ENCODE assay signal across 17 cellular contexts in the genomic region with DNA sequence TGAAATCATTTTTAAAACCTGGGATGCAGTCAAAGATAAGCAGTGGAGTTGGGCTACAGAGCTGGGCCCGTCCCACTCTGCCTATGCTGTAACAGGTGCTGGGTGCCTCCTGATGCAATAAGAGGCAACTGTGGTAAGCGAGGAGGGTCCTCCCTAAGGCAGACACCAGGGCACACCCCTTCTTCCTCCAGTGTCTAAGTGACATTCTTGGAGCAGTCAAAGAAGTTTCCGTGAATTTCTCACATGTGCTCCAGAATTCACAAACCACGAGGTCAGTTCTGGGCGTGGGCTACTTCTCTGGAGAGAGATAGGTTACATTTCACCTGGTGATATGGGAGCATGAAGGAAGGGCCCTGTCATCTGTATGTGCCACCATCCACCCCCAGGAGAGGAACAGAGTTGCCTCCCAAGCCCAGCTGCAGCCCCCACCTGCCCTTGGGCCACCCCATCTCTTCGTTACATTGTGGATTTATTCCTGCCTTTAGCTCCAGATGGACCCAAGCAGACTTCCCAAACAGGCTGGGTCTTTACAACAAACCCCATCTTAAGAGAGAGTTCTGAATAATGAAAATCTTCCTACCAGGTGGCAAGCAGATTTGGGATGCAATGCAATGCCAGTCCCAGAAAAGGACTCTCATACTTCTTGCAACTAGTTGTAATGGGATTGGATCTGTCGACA.
"Had no signal": no experiment of that assay in that cellular context is flagged by ENCODE, and none has a peak within 500 bp of the region (broad histone marks: within the 10 kb centered on the region; RNA-seq: fewer than 3 reads in every experiment).

No MANE protein-coding gene starts in this region.

- H3K27me3 ChIP-seq: body of pancreas, gastrocnemius medialis, ovary, sigmoid colon, thyroid gland had no signal

- H3K27ac ChIP-seq: body of pancreas, gastrocnemius medialis, ovary, thyroid gland had no signal

- H3K4me1 ChIP-seq: sigmoid colon had no signal

- H3K9me3 ChIP-seq: body of pancreas, gastrocnemius medialis, ovary, sigmoid colon, thyroid gland had no signal

- H3K4me3 ChIP-seq: body of pancreas, gastrocnemius medialis, ovary, sigmoid colon, thyroid gland had no signal

- H3K36me3 ChIP-seq: gastrocnemius medialis, ovary, thyroid gland had no signal

- DNase-seq: activated B cell treated with CpG ODN at 0.5 μM for 24 hours; activated CD4-positive, alpha-beta memory T cell treated with anti-CD3 and anti-CD28 coated beads for 36 hours; activated CD4-positive, alpha-beta T cell treated with anti-CD3 and anti-CD28 coated beads for 4 hours; activated naive CD4-positive, alpha-beta T cell; activated naive CD8-positive, alpha-beta T cell treated with anti-CD3 and anti-CD28 coated beads, Interleukin-2, amount 10 ng/mL, durations not matched to agents 7 days and 5 days; body of pancreas; cortex of kidney; effector CD4-positive, alpha-beta T cell; gastrocnemius medialis; immature natural killer cell; kidney glomerular epithelial cell; naive thymus-derived CD8-positive, alpha-beta T cell; ovary; sigmoid colon; stimulated activated naive B cell treated with anti-CD40 and anti-IgM and Interleukin-4, amounts not matched to agents 10 μg/mL and 1 μg/mL and 100 μg/mL, for 72 hours; T-cell; thyroid gland had no signal
